In genomic region chr3:129593595-129594339, GRCh38 we compare ENCODE assay signal across 9 cellular contexts. TPM values are rescaled to one million over a fixed set of nuclear protein-coding genes. Genes with fewer than 3 reads are reported as not detected.
DNase-seq lines count a peak whose midpoint lies in the region; ATAC-seq, FAIRE-seq and TF ChIP-seq lines count a peak whose summit lies in the region.
"Had no signal": no experiment of that assay in that cellular context is flagged by ENCODE, and none has a peak within 500 bp of the region (broad histone marks: within the 10 kb centered on the region; RNA-seq: fewer than 3 reads in every experiment).

No MANE protein-coding gene starts in this region.

- intact Hi-C loops in endothelial cell of umbilical vein (cut with micrococcal nuclease) (loop anchor here (2.0 kb wide), 1 partner anchor 13 kb away; the partner anchor contains the start of gene PLXND1), gastrocnemius medialis (cut with DNase I; ENCODE audit: low total_unique reads) (loop anchor here (5.0 kb wide), 1 partner anchor 36 kb away; no protein-coding TSS in a partner anchor), PC-3 (cut with micrococcal nuclease) (no loop called here)

- H3K79me2 ChIP-seq in endothelial cell of umbilical vein (ENCODE audit: control insufficient read depth, insufficient read depth, low read length), result peaks cover 99% of the 10 kb centered on the region
- no peaks in the 10 kb centered on the region for H3K79me2 ChIP-seq in PC-3 (ENCODE audit: low read length)

- H4K20me1 ChIP-seq in endothelial cell of umbilical vein (replicated peaks; ENCODE audit: control insufficient read depth, extremely low read depth, insufficient read depth, low read length), result no peaks in the 10 kb centered on the region
- H4K20me1 ChIP-seq in PC-3 (ENCODE audit: low read length), result no peaks in the 10 kb centered on the region

- TF ChIP-seq POLR2A in endothelial cell of umbilical vein (IDR thresholded peaks at IDR 0.05; ENCODE audit: low read depth, low read length), result no peak
- TF ChIP-seq POLR2A in gastrocnemius medialis (IDR thresholded peaks at IDR 0.05), result no peak

- H3K4me2 ChIP-seq in endothelial cell of umbilical vein (ENCODE audit: insufficient read depth, low read length), result peak overlapping the region; percentile 21
- H3K4me2 ChIP-seq in PC-3 (ENCODE audit: low read length), result no peak overlapping the region

- TF ChIP-seq CTCF in endothelial cell of umbilical vein (IDR thresholded peaks at IDR 0.05; ENCODE audit: extremely low read depth in 1 of 2, insufficient read depth in 1 of 2, low read depth in 1 of 2, low read length in 2 of 2) (no peak), gastrocnemius medialis (IDR thresholded peaks at IDR 0.05 in 4 of 5, conservative IDR thresholded peaks at IDR 0.05 in 1 of 5) (no peak), PC-3 (conservative IDR thresholded peaks at IDR 0.05; ENCODE audit: low read depth, low read length) (no peak)

- no TSS peak for BruUV-seq in endothelial cell of umbilical vein (replicated peaks; lab: Mats Ljungman, UMichigan)
- no TSS peak for BruUV-seq in PC-3 (replicated peaks; lab: Mats Ljungman, UMichigan)

- dilution Hi-C loops in endothelial cell of umbilical vein (cut with MboI; ENCODE audit: extremely low pct_ligation_motif_present, low sequenced_read_pairs), result no loop called here

- ATAC-seq in CD4-positive, CD25-positive, alpha-beta regulatory T cell (ENCODE audit: low read depth in 2 of 2), result peak; percentile 51 to 63
- no peak for ATAC-seq in gastrocnemius medialis
- ATAC-seq in PC-3, result no peak
- no peak for ATAC-seq in HG03108 (IDR thresholded peaks at IDR 0.05; ENCODE audit: unreplicated experiment)

- no peaks in the 10 kb centered on the region for H3K9me1 ChIP-seq in endothelial cell of umbilical vein (replicated peaks; ENCODE audit: control insufficient read depth, extremely low read depth, insufficient read depth, low read length)

- POLR2A ChIA-PET in endothelial cell of umbilical vein (lab: Charles Lee) (interaction anchor here (1.1 to 2.8 kb wide), 4 partner anchors 9 to 154 kb away, joined by 3 to 10 read pairs (median 4); partner anchors contain the start of genes IFT122 and MBD4), PC-3 (lab: Charles Lee; ENCODE audit: unreplicated experiment) (no interaction called here)

- FAIRE-seq in endothelial cell of umbilical vein (lab: Jason Lieb, UNC), result peak; percentile 87

- no peak overlapping the region for H2AFZ ChIP-seq in endothelial cell of umbilical vein (ENCODE audit: low read depth, low read length)
- H2AFZ ChIP-seq in PC-3 (ENCODE audit: low read length), result no peak overlapping the region

- H3K36me3 ChIP-seq in CD4-positive, CD25-positive, alpha-beta regulatory T cell (ENCODE audit: control insufficient read depth, insufficient read depth, low read length), result no peaks in the 10 kb centered on the region
- peaks cover 0 to 2% of the 10 kb centered on the region in 2 experiments for H3K36me3 ChIP-seq in endothelial cell of umbilical vein (ENCODE audit: control insufficient read depth in 2 of 2, extremely low read depth in 1 of 2, insufficient read depth in 2 of 2, low read length in 2 of 2)
- H3K36me3 ChIP-seq in gastrocnemius medialis, result no peaks in the 10 kb centered on the region
- no peaks in the 10 kb centered on the region for H3K36me3 ChIP-seq in PC-3 (ENCODE audit: low read depth, low read length)

- H3K36me3 Mint-ChIP-seq in CD4-positive, CD25-positive, alpha-beta regulatory T cell, result no peaks in the 10 kb centered on the region

- in situ Hi-C loops in gastrocnemius medialis (cut with MboI; ENCODE audit: low sequenced_read_pairs in 4 of 4), result no loop called here

- peak in 2 of 3 donors; percentile 19 to 78 for DNase-seq in CD4-positive, CD25-positive, alpha-beta regulatory T cell
- peak; percentile 65 for DNase-seq in NCI-H128 (lab: John Stamatoyannopoulos, UW; ENCODE audit: unreplicated experiment)
- DNase-seq in activated CD4-positive, alpha-beta T cell treated with anti-CD3 and anti-CD28 coated beads, Interleukin-2, amount 50 U/mL, for 48 hours, result peak; percentile 73 to 80
- peak; percentile 74 for DNase-seq in endothelial cell of umbilical vein (ENCODE audit: low read depth, low spot score)
- DNase-seq in gastrocnemius medialis, result no peak
- no peak for DNase-seq in PC-3
- DNase-seq in mesenteric fat pad (ENCODE audit: low spot score), result no peak

- no peaks in the 10 kb centered on the region for H3K9me2 ChIP-seq in PC-3 (replicated peaks; ENCODE audit: low read length)

- peaks cover 4 to 22% (median 14%) of the 10 kb centered on the region in 4 donors for H3K4me1 Mint-ChIP-seq in CD4-positive, CD25-positive, alpha-beta regulatory T cell

- H3K4me1 ChIP-seq in CD4-positive, CD25-positive, alpha-beta regulatory T cell (ENCODE audit: control insufficient read depth, insufficient read depth, low read length, poor library complexity, severe bottlenecking), result peaks cover 10% of the 10 kb centered on the region
- peaks cover 87% of the 10 kb centered on the region for H3K4me1 ChIP-seq in endothelial cell of umbilical vein (ENCODE audit: control insufficient read depth, extremely low read depth, insufficient read depth, low read length)
- peaks cover 69 to 79% of the 10 kb centered on the region in 2 donors for H3K4me1 ChIP-seq in gastrocnemius medialis
- no peaks in the 10 kb centered on the region for H3K4me1 ChIP-seq in PC-3 (ENCODE audit: insufficient read depth, low read length)

- no peaks in the 10 kb centered on the region for H3K27me3 ChIP-seq in CD4-positive, CD25-positive, alpha-beta regulatory T cell (ENCODE audit: control insufficient read depth, insufficient read depth, low read length)
- H3K27me3 ChIP-seq in endothelial cell of umbilical vein (ENCODE audit: control insufficient read depth in 2 of 2, insufficient read depth in 2 of 2, low read length in 2 of 2), result no peaks in the 10 kb centered on the region
- no peaks in the 10 kb centered on the region for H3K27me3 ChIP-seq in gastrocnemius medialis
- H3K27me3 ChIP-seq in PC-3 (ENCODE audit: low read length), result no peaks in the 10 kb centered on the region

- peak overlapping the region; percentile 67 to 89 (median 72) for H3K27ac Mint-ChIP-seq in CD4-positive, CD25-positive, alpha-beta regulatory T cell

- H3K9ac ChIP-seq in endothelial cell of umbilical vein (replicated peaks; ENCODE audit: extremely low read depth, insufficient read depth, low read length) (no peak overlapping the region), PC-3 (ENCODE audit: low read length) (no peak overlapping the region)

- CTCF ChIA-PET in endothelial cell of umbilical vein (lab: Charles Lee), result interaction anchor here (0.8 to 4.0 kb wide), 8 partner anchors 11 to 104 kb away, joined by 3 to 33 read pairs (median 4); partner anchors contain the start of gene PLXND1
- CTCF ChIA-PET in PC-3 (lab: Charles Lee), result no interaction called here

- no peaks in the 10 kb centered on the region for H3K9me3 ChIP-seq in CD4-positive, CD25-positive, alpha-beta regulatory T cell (ENCODE audit: control insufficient read depth in 2 of 2, low read length in 2 of 2)
- H3K9me3 ChIP-seq in endothelial cell of umbilical vein (replicated peaks; ENCODE audit: control insufficient read depth, insufficient read depth, low read length) (no peaks in the 10 kb centered on the region), gastrocnemius medialis (no peaks in the 10 kb centered on the region), PC-3 (ENCODE audit: low read length) (no peaks in the 10 kb centered on the region)

- no peak overlapping the region for H3K27ac ChIP-seq in CD4-positive, CD25-positive, alpha-beta regulatory T cell (ENCODE audit: insufficient read depth, low read length, poor library complexity, severe bottlenecking)
- H3K27ac ChIP-seq in endothelial cell of umbilical vein (ENCODE audit: insufficient read depth, low read depth, low read length) (peak overlapping the region; percentile 91), gastrocnemius medialis (peak overlapping the region; percentile 68 to 86 (median 81)), PC-3 (ENCODE audit: low read length) (no peak overlapping the region)

- H3K9me3 Mint-ChIP-seq in CD4-positive, CD25-positive, alpha-beta regulatory T cell, result no peaks in the 10 kb centered on the region

- H3K4me3 ChIP-seq in CD4-positive, CD25-positive, alpha-beta regulatory T cell (ENCODE audit: low read depth, low read length), result peak overlapping the region; percentile 31
- H3K4me3 ChIP-seq in endothelial cell of umbilical vein (replicated peaks in 1 of 3; ENCODE audit: insufficient read depth in 1 of 3, low read depth in 1 of 3, low read length in 3 of 3) (no peak overlapping the region), gastrocnemius medialis (peak overlapping the region in 1 of 4 donors; percentile 19), PC-3 (ENCODE audit: low read length) (no peak overlapping the region)

- peaks cover 20% of the 10 kb centered on the region for H3K27me3 Mint-ChIP-seq in CD4-positive, CD25-positive, alpha-beta regulatory T cell

- H3F3A ChIP-seq in PC-3 (ENCODE audit: low read length, unreplicated experiment), result no peaks in the 10 kb centered on the region

- H3K4me3 Mint-ChIP-seq in CD4-positive, CD25-positive, alpha-beta regulatory T cell, result peak overlapping the region in 3 of 4 donors; percentile 18 to 60 (median 41)

RNA-seq across cellular contexts. Expression of gene PLXND1, which starts 12.7 kb away (rescaled TPM):
- 11.3 TPM for total RNA-seq in CD4-positive, CD25-positive, alpha-beta regulatory T cell
- under 1 TPM in 3 of 4 donors, not detected in 1; 0.48 to 0.88 (median 0.79) TPM for polyA plus RNA-seq in CD4-positive, CD25-positive, alpha-beta regulatory T cell
- total RNA-seq in endothelial cell of umbilical vein, result 834 and 860 TPM in 2 replicates
- polyA plus RNA-seq in endothelial cell of umbilical vein, result 300 and 332 TPM in 2 replicates
- polyA plus RNA-seq in endothelial cell of umbilical vein (2011; cell fraction: cytosol; rRNA removed), result 436 and 495 TPM in 2 replicates
- polyA plus RNA-seq in endothelial cell of umbilical vein (2011; cell fraction: nucleus; rRNA removed), result 1,145 and 1,490 TPM in 2 replicates
- polyA plus RNA-seq in endothelial cell of umbilical vein (2012), result 463 and 559 TPM in 2 replicates
- 583 and 647 TPM in 2 replicates for polyA minus RNA-seq in endothelial cell of umbilical vein
- 21.9 TPM for polyA minus RNA-seq in endothelial cell of umbilical vein (2011; cell fraction: cytosol; rRNA and poly(A)+ RNA removed)
- polyA minus RNA-seq in endothelial cell of umbilical vein (2011; cell fraction: nucleus; rRNA and poly(A)+ RNA removed), result 454 and 479 TPM in 2 replicates
- 10 to 100 TPM; 15.7 to 70.9 (median 19.9) TPM for total RNA-seq in gastrocnemius medialis
- total RNA-seq in PC-3 (2014; rRNA removed), result 19.2 and 21.8 TPM in 2 replicates
- total RNA-seq in mesenteric fat pad, result 265 TPM

RNA-seq across cellular contexts. Expression of gene H1-8, which starts 50.8 kb away (rescaled TPM):
- not detected for total RNA-seq in CD4-positive, CD25-positive, alpha-beta regulatory T cell
- not detected for polyA plus RNA-seq in CD4-positive, CD25-positive, alpha-beta regulatory T cell
- not detected in 2 replicates for total RNA-seq in endothelial cell of umbilical vein
- not detected in 2 replicates for polyA plus RNA-seq in endothelial cell of umbilical vein
- not detected in 2 replicates for polyA plus RNA-seq in endothelial cell of umbilical vein (2011; cell fraction: cytosol; rRNA removed)
- not detected in 2 replicates for polyA plus RNA-seq in endothelial cell of umbilical vein (2011; cell fraction: nucleus; rRNA removed)
- not detected in 2 replicates for polyA plus RNA-seq in endothelial cell of umbilical vein (2012)
- polyA minus RNA-seq in endothelial cell of umbilical vein, result not detected in 2 replicates
- not detected for polyA minus RNA-seq in endothelial cell of umbilical vein (2011; cell fraction: cytosol; rRNA and poly(A)+ RNA removed)
- not detected in 2 replicates for polyA minus RNA-seq in endothelial cell of umbilical vein (2011; cell fraction: nucleus; rRNA and poly(A)+ RNA removed)
- total RNA-seq in gastrocnemius medialis, result not detected
- not detected in 2 replicates for total RNA-seq in PC-3 (2014; rRNA removed)
- not detected for total RNA-seq in mesenteric fat pad
- total RNA-seq: subcutaneous adipose tissue had no signal

Comparison
In these comparisons a context has a peak if more than half of its experiments do, and no peak if none do; other contexts are left out.
1. ATAC-seq: peak in CD4-positive, CD25-positive, alpha-beta regulatory T cell (2 of 2); none in gastrocnemius medialis (0 of 2), PC-3 (single experiment) and HG03108 (single experiment).
2. DNase-seq: peak in CD4-positive, CD25-positive, alpha-beta regulatory T cell (2 of 3), NCI-H128 (single experiment), activated CD4-positive, alpha-beta T cell treated with anti-CD3 and anti-CD28 coated beads, Interleukin-2, amount 50 U/mL, for 48 hours (2 of 2) and endothelial cell of umbilical vein (single experiment); none in gastrocnemius medialis (0 of 2), PC-3 (single experiment) and mesenteric fat pad (single experiment).
3. H3K27ac ChIP-seq: peak in endothelial cell of umbilical vein (single experiment) and gastrocnemius medialis (4 of 4); none in CD4-positive, CD25-positive, alpha-beta regulatory T cell (single experiment) and PC-3 (single experiment).